Comparison of ENCODE assay signal across 15 cellular contexts in genomic region chrX:12948495-12948894, GRCh38. TPM values are rescaled to one million over a fixed set of nuclear protein-coding genes. Genes with fewer than 3 reads are reported as not detected.
DNase-seq lines count a peak whose midpoint lies in the region; ATAC-seq and TF ChIP-seq lines count a peak whose summit lies in the region.
"Had no signal": no experiment of that assay in that cellular context is flagged by ENCODE, and none has a peak within 500 bp of the region (broad histone marks: within the 10 kb centered on the region; RNA-seq: fewer than 3 reads in every experiment).

No MANE protein-coding gene starts in this region.

- H3K27me3 ChIP-seq in PC-9 (ENCODE audit: insufficient read depth, low read depth) (no peaks in the 10 kb centered on the region), hepatocyte (no peaks in the 10 kb centered on the region), upper lobe of left lung (no peaks in the 10 kb centered on the region)

- peaks cover 21% of the 10 kb centered on the region for H3F3A ChIP-seq in PC-9 (ENCODE audit: insufficient read depth, low read depth)

- no TSS peak for BruUV-seq in PC-9 (replicated peaks; lab: Mats Ljungman, UMichigan)

- peak overlapping the region; percentile 98 for H3K27ac ChIP-seq in PC-9
- peak overlapping the region; percentile 92 for H3K27ac ChIP-seq in hepatocyte
- H3K27ac ChIP-seq in upper lobe of left lung, result peak overlapping the region in 3 of 4 donors; percentile 60 to 82 (median 82)
- H3K27ac ChIP-seq: WERI-Rb-1 had no signal

- TF ChIP-seq CTCF in PC-9 (conservative IDR thresholded peaks at IDR 0.05) (no peak), hepatocyte (IDR thresholded peaks at IDR 0.05; ENCODE audit: poor library complexity) (no peak), upper lobe of left lung (IDR thresholded peaks at IDR 0.05) (no peak)

- peaks cover 66% of the 10 kb centered on the region for H3K4me1 Mint-ChIP-seq in activated naive CD4-positive, alpha-beta T cell treated with anti-CD3 and anti-CD28 coated beads, Interleukin-2, amount 10 ng/mL, durations not matched to agents 7 days and 5 days

- no peaks in the 10 kb centered on the region for H3K9me3 ChIP-seq in PC-9 (ENCODE audit: insufficient read depth, low read depth)
- H3K9me3 ChIP-seq in hepatocyte (ENCODE audit: low read depth), result no peaks in the 10 kb centered on the region
- no peaks in the 10 kb centered on the region for H3K9me3 ChIP-seq in upper lobe of left lung

- no peak for TF ChIP-seq EP300 in upper lobe of left lung (IDR thresholded peaks at IDR 0.05)

- no peak for DNase-seq in activated naive CD4-positive, alpha-beta T cell treated with anti-CD3 and anti-CD28 coated beads, Interleukin-2, amount 10 ng/mL, durations not matched to agents 7 days and 5 days
- no peak for DNase-seq in activated naive CD4-positive, alpha-beta T cell treated with Interleukin-2 at 50 U/mL for 16 hours
- DNase-seq in PC-9 (no peak), hepatocyte (ENCODE audit: low spot score) (no peak), upper lobe of left lung (no peak), RPMI8226 (no peak), NCI-H82 treated with DMSO at 0.1 percent for 48 hours (lab: John Stamatoyannopoulos, UW; ENCODE audit: unreplicated experiment) (no peak)
- DNase-seq: AML-193; NCI-H1105 treated with DMSO at 0.1 percent for 48 hours; NCI-H510A; stimulated activated CD8-positive, alpha-beta memory T cell treated with anti-CD3 and anti-CD28 coated beads, Interleukin-4, amount 100 ng/mL, for 48 hours; WERI-Rb-1 had no signal

- no peaks in the 10 kb centered on the region for H3K9me3 Mint-ChIP-seq in activated naive CD4-positive, alpha-beta T cell treated with anti-CD3 and anti-CD28 coated beads, Interleukin-2, amount 10 ng/mL, durations not matched to agents 7 days and 5 days

- H3K4me3 ChIP-seq in PC-9, result no peak overlapping the region
- no peak overlapping the region for H3K4me3 ChIP-seq in hepatocyte
- no peak overlapping the region for H3K4me3 ChIP-seq in upper lobe of left lung

- H2AFZ ChIP-seq in PC-9 (no peak overlapping the region), hepatocyte (no peak overlapping the region)

- H3K79me2 ChIP-seq in PC-9 (ENCODE audit: low read depth), result 0 out of 2 replicates have a peak, but pooled peaks cover 7% of the 10 kb centered on the region
- no peaks in the 10 kb centered on the region for H3K79me2 ChIP-seq in hepatocyte

- intact Hi-C loops in PC-9 (cut with micrococcal nuclease; ENCODE audit: unreplicated experiment), result loop anchor here (5.0 kb wide), 1 partner anchor 46 kb away; no protein-coding TSS in a partner anchor

- no peaks in the 10 kb centered on the region for H3K36me3 ChIP-seq in PC-9 (ENCODE audit: low read depth)
- no peaks in the 10 kb centered on the region for H3K36me3 ChIP-seq in hepatocyte (replicated peaks; ENCODE audit: insufficient read depth, low read depth)
- no peaks in the 10 kb centered on the region for H3K36me3 ChIP-seq in upper lobe of left lung
- H3K36me3 ChIP-seq: WERI-Rb-1 had no signal

- no peaks in the 10 kb centered on the region for H4K20me1 ChIP-seq in PC-9 (ENCODE audit: insufficient read depth)
- H4K20me1 ChIP-seq in hepatocyte (ENCODE audit: insufficient read depth, poor library complexity, severe bottlenecking), result no peaks in the 10 kb centered on the region

- TF ChIP-seq POLR2A in upper lobe of left lung (IDR thresholded peaks at IDR 0.05), result no peak

- peak overlapping the region; percentile 78 for H3K4me2 ChIP-seq in PC-9
- H3K4me2 ChIP-seq in hepatocyte, result no peak overlapping the region

- CTCF ChIA-PET in activated naive CD4-positive, alpha-beta T cell treated with anti-CD3 and anti-CD28 coated beads, Interleukin-2, amount 10 ng/mL, durations not matched to agents 7 days and 5 days (lab: Charles Lee), result interaction anchor here (3.0 to 8.0 kb wide), 3 partner anchors 25 to 143 kb away, joined by 20 to 100 read pairs (median 22); partner anchors contain the start of gene TMSB4X
- CTCF ChIA-PET in PC-9 (lab: Charles Lee), result interaction anchor here (0.5 to 0.8 kb wide), 2 partner anchors 65 to 539 kb away, joined by 3 to 4 read pairs; no protein-coding TSS in a partner anchor

- no peak overlapping the region for H3K4me3 Mint-ChIP-seq in activated naive CD4-positive, alpha-beta T cell treated with anti-CD3 and anti-CD28 coated beads, Interleukin-2, amount 10 ng/mL, durations not matched to agents 7 days and 5 days

- H3K4me1 ChIP-seq in PC-9 (replicated peaks; ENCODE audit: insufficient read depth) (peaks cover 35% of the 10 kb centered on the region), hepatocyte (ENCODE audit: insufficient read depth) (peaks cover 31% of the 10 kb centered on the region), upper lobe of left lung (peaks cover 0 to 52% (median 23%) of the 10 kb centered on the region in 4 donors)

- POLR2A ChIA-PET in PC-9 (lab: Charles Lee; ENCODE audit: unreplicated experiment), result no interaction called here

- H3K9me2 ChIP-seq in PC-9 (ENCODE audit: insufficient read depth), result no peaks in the 10 kb centered on the region
- no peaks in the 10 kb centered on the region for H3K9me2 ChIP-seq in hepatocyte (replicated peaks; ENCODE audit: insufficient read depth)

- no peaks in the 10 kb centered on the region for H3K36me3 Mint-ChIP-seq in activated naive CD4-positive, alpha-beta T cell treated with anti-CD3 and anti-CD28 coated beads, Interleukin-2, amount 10 ng/mL, durations not matched to agents 7 days and 5 days

- peak overlapping the region; percentile 42 for H3K27ac Mint-ChIP-seq in activated naive CD4-positive, alpha-beta T cell treated with anti-CD3 and anti-CD28 coated beads, Interleukin-2, amount 10 ng/mL, durations not matched to agents 7 days and 5 days

- ATAC-seq in upper lobe of left lung (ENCODE audit: low FRiP score in 2 of 2) (no peak), GM21717 (IDR thresholded peaks at IDR 0.05; ENCODE audit: unreplicated experiment) (no peak)
- ATAC-seq: esophagus mucosa had no signal

- 100% methylated on average over 2 of the region's 2 CpGs for WGBS in hepatocyte (ENCODE audit: low lambda C conversion rate, missing lambda C conversion rate)
- WGBS in upper lobe of left lung, 2 donors, result 96 to 100% methylated on average over 1 to 2 of the region's 2 CpGs

- H3K27me3 Mint-ChIP-seq in activated naive CD4-positive, alpha-beta T cell treated with anti-CD3 and anti-CD28 coated beads, Interleukin-2, amount 10 ng/mL, durations not matched to agents 7 days and 5 days, result no peaks in the 10 kb centered on the region

RNA-seq across cellular contexts. Expression of gene TMSB4X, which starts 26.4 kb away (rescaled TPM):
- total RNA-seq in PC-9 (2021) (2,589 and 3,588 TPM in 2 replicates), hepatocyte (6,141 and 6,242 TPM in 2 replicates), upper lobe of left lung (1,000 to 10,000 TPM; 2,646 to 6,090 (median 4,792) TPM)
- polyA plus RNA-seq in hepatocyte, result 9,038 and 9,758 TPM in 2 replicates

RNA-seq across cellular contexts. Expression of gene TLR8, which starts 42.1 kb away (rescaled TPM):
- not detected in 2 replicates for total RNA-seq in PC-9 (2021)
- 0.07 and 0.08 TPM in 2 replicates for total RNA-seq in hepatocyte
- not detected in 2 replicates for polyA plus RNA-seq in hepatocyte
- total RNA-seq in upper lobe of left lung, result 10 to 100 TPM in 3 of 6 donors, 1 to 10 TPM in 3; 2.3 to 24.5 (median 9.3) TPM
- total RNA-seq: lung microvascular endothelial cell had no signal
